ENCODE assay signal across 1 cellular context in the genomic region with DNA sequence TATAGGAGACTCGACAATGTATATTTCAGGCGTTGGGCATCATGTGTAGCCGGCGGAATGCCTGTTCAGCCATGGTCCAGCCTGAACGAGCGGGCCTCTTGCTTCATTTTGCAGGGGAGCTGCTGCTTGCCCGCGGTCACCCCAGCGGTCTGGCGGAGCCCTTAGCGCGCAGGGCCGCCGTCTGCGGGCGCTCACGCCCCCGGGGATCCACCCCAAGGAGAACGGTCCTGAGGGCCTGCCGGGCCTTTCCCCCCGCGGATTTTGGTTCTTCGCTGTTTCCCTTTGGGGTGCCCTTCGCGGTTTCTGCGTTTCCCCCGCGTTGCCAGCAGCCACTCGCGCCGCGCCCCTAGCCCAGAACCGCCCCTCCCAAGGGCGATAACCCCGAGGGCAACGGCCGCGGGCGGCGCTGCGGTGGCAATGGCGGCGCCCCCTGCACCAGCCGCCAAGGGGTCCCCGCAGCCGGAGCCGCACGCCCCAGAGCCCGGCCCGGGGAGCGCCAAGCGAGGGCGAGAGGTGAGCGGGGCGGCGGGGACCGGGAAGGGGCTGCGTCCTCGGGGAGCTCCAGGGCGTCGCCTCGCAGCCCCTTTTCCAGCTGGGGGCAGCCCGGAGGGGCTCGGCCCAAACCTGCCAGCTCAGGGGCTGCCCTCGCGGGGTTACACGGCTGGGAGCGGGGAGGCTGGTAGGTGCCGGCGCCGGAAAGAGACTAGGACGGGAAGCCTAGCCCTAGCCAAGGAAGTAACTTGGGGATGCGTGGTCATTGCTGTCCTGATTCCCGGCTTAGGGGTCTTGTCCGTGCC.
TF ChIP-seq lines count a peak whose summit lies in the region.

Gene MFSD2B (plus strand): TSS at position 406 of the 797 bp plus-strand sequence. CDS start 12 bp downstream, at position 418.

TF ChIP-seq in K562, 482 proteins besides CTCF, POLR2A, EP300 and RAD21 (continued from another document and continues in another):
- TF ChIP-seq, protein P1, sequence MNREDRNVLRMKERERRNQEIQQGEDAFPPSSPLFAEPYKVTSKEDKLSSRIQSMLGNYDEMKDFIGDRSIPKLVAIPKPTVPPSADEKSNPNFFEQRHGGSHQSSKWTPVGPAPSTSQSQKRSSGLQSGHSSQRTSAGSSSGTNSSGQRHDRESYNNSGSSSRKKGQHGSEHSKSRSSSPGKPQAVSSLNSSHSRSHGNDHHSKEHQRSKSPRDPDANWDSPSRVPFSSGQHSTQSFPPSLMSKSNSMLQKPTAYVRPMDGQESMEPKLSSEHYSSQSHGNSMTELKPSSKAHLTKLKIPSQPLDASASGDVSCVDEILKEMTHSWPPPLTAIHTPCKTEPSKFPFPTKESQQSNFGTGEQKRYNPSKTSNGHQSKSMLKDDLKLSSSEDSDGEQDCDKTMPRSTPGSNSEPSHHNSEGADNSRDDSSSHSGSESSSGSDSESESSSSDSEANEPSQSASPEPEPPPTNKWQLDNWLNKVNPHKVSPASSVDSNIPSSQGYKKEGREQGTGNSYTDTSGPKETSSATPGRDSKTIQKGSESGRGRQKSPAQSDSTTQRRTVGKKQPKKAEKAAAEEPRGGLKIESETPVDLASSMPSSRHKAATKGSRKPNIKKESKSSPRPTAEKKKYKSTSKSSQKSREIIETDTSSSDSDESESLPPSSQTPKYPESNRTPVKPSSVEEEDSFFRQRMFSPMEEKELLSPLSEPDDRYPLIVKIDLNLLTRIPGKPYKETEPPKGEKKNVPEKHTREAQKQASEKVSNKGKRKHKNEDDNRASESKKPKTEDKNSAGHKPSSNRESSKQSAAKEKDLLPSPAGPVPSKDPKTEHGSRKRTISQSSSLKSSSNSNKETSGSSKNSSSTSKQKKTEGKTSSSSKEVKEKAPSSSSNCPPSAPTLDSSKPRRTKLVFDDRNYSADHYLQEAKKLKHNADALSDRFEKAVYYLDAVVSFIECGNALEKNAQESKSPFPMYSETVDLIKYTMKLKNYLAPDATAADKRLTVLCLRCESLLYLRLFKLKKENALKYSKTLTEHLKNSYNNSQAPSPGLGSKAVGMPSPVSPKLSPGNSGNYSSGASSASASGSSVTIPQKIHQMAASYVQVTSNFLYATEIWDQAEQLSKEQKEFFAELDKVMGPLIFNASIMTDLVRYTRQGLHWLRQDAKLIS (CRISPR knock-in tag; IDR thresholded peaks at IDR 0.05), result peak; percentile 66; the same call in 1 of the 2 replicates
- TF ChIP-seq FOXM1 (IDR thresholded peaks at IDR 0.05; ENCODE audit: low read depth), result no peak
- TF ChIP-seq FOXM1 (CRISPR knock-in tag; IDR thresholded peaks at IDR 0.05; ENCODE audit: low read depth), result 0 out of 2 replicates have a peak, but pooled peaks have one; percentile 40
- TF ChIP-seq EP400 (IDR thresholded peaks at IDR 0.05), result 0 out of 2 replicates have a peak, but pooled peaks have one; percentile 2
- TF ChIP-seq GMEB1 (CRISPR knock-in tag; IDR thresholded peaks at IDR 0.05), result no peak
- TF ChIP-seq CREB1 (IDR thresholded peaks at IDR 0.05), result no peak
- TF ChIP-seq CREB1 (CRISPR knock-in tag; IDR thresholded peaks at IDR 0.05), result 0 out of 2 replicates have a peak, but pooled peaks have one; percentile 34
- peak; percentile 6; the same call in 1 of the 2 replicates for TF ChIP-seq ZNF766 (CRISPR knock-in tag; conservative IDR thresholded peaks at IDR 0.05)
- TF ChIP-seq, protein P2, sequence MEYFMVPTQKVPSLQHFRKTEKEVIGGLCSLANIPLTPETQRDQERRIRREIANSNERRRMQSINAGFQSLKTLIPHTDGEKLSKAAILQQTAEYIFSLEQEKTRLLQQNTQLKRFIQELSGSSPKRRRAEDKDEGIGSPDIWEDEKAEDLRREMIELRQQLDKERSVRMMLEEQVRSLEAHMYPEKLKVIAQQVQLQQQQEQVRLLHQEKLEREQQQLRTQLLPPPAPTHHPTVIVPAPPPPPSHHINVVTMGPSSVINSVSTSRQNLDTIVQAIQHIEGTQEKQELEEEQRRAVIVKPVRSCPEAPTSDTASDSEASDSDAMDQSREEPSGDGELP (CRISPR knock-in tag; IDR thresholded peaks at IDR 0.05; ENCODE audit: borderline replicate concordance), result peak; percentile 36; the same call in 1 of the 2 replicates
- peak; percentile 65 for TF ChIP-seq RBBP5 (IDR thresholded peaks at IDR 0.05; ENCODE audit: borderline replicate concordance, insufficient read depth, low read length, poor library complexity, severe bottlenecking)
- 0 out of 2 replicates have a peak, but pooled peaks have one; percentile 26 for TF ChIP-seq ELF2 (CRISPR knock-in tag; IDR thresholded peaks at IDR 0.05)
- 0 out of 2 replicates have a peak, but pooled peaks have one; percentile 33 for TF ChIP-seq BACH1 (tag; IDR thresholded peaks at IDR 0.05)
- TF ChIP-seq ZSCAN32 (CRISPR knock-in tag; IDR thresholded peaks at IDR 0.05), result 0 out of 2 replicates have a peak, but pooled peaks have one; percentile 4
- TF ChIP-seq, protein P3, sequence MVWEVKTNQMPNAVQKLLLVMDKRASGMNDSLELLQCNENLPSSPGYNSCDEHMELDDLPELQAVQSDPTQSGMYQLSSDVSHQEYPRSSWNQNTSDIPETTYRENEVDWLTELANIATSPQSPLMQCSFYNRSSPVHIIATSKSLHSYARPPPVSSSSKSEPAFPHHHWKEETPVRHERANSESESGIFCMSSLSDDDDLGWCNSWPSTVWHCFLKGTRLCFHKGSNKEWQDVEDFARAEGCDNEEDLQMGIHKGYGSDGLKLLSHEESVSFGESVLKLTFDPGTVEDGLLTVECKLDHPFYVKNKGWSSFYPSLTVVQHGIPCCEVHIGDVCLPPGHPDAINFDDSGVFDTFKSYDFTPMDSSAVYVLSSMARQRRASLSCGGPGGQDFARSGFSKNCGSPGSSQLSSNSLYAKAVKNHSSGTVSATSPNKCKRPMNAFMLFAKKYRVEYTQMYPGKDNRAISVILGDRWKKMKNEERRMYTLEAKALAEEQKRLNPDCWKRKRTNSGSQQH (CRISPR knock-in tag; IDR thresholded peaks at IDR 0.05), result 0 out of 2 replicates have a peak, but pooled peaks have one; percentile 73
- TF ChIP-seq MYNN (IDR thresholded peaks at IDR 0.05), result 0 out of 2 replicates have a peak, but pooled peaks have one; percentile 24
- TF ChIP-seq MYNN (CRISPR knock-in tag; IDR thresholded peaks at IDR 0.05), result no peak
- TF ChIP-seq HDAC8 (tag; IDR thresholded peaks at IDR 0.05), result 0 out of 2 replicates have a peak, but pooled peaks have one; percentile 15
- no peak for TF ChIP-seq SRSF9 (IDR thresholded peaks at IDR 0.05; ENCODE audit: borderline replicate concordance, low read depth, low read length)
- peak; percentile 87; the same call in 1 of the 2 replicates for TF ChIP-seq KAT7 (CRISPR knock-in tag; IDR thresholded peaks at IDR 0.05; ENCODE audit: borderline replicate concordance)
- TF ChIP-seq, protein P4, sequence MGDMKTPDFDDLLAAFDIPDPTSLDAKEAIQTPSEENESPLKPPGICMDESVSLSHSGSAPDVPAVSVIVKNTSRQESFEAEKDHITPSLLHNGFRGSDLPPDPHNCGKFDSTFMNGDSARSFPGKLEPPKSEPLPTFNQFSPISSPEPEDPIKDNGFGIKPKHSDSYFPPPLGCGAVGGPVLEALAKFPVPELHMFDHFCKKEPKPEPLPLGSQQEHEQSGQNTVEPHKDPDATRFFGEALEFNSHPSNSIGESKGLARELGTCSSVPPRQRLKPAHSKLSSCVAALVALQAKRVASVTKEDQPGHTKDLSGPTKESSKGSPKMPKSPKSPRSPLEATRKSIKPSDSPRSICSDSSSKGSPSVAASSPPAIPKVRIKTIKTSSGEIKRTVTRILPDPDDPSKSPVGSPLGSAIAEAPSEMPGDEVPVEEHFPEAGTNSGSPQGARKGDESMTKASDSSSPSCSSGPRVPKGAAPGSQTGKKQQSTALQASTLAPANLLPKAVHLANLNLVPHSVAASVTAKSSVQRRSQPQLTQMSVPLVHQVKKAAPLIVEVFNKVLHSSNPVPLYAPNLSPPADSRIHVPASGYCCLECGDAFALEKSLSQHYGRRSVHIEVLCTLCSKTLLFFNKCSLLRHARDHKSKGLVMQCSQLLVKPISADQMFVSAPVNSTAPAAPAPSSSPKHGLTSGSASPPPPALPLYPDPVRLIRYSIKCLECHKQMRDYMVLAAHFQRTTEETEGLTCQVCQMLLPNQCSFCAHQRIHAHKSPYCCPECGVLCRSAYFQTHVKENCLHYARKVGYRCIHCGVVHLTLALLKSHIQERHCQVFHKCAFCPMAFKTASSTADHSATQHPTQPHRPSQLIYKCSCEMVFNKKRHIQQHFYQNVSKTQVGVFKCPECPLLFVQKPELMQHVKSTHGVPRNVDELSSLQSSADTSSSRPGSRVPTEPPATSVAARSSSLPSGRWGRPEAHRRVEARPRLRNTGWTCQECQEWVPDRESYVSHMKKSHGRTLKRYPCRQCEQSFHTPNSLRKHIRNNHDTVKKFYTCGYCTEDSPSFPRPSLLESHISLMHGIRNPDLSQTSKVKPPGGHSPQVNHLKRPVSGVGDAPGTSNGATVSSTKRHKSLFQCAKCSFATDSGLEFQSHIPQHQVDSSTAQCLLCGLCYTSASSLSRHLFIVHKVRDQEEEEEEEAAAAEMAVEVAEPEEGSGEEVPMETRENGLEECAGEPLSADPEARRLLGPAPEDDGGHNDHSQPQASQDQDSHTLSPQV (IDR thresholded peaks at IDR 0.05), result peak; percentile 89
- TF ChIP-seq IRF2 (CRISPR knock-in tag; IDR thresholded peaks at IDR 0.05), result no peak
- TF ChIP-seq ZNF217 (CRISPR knock-in tag; IDR thresholded peaks at IDR 0.05), result no peak
- TF ChIP-seq KDM4B (IDR thresholded peaks at IDR 0.05; ENCODE audit: borderline replicate concordance in 2 of 2, low read depth in 1 of 2), result 0 out of 4 replicates have a peak, but pooled peaks of 1 of the 2 experiments have one; percentile 20
- no peak for TF ChIP-seq ZNF124 (CRISPR knock-in tag; IDR thresholded peaks at IDR 0.05)
- TF ChIP-seq, protein P5, sequence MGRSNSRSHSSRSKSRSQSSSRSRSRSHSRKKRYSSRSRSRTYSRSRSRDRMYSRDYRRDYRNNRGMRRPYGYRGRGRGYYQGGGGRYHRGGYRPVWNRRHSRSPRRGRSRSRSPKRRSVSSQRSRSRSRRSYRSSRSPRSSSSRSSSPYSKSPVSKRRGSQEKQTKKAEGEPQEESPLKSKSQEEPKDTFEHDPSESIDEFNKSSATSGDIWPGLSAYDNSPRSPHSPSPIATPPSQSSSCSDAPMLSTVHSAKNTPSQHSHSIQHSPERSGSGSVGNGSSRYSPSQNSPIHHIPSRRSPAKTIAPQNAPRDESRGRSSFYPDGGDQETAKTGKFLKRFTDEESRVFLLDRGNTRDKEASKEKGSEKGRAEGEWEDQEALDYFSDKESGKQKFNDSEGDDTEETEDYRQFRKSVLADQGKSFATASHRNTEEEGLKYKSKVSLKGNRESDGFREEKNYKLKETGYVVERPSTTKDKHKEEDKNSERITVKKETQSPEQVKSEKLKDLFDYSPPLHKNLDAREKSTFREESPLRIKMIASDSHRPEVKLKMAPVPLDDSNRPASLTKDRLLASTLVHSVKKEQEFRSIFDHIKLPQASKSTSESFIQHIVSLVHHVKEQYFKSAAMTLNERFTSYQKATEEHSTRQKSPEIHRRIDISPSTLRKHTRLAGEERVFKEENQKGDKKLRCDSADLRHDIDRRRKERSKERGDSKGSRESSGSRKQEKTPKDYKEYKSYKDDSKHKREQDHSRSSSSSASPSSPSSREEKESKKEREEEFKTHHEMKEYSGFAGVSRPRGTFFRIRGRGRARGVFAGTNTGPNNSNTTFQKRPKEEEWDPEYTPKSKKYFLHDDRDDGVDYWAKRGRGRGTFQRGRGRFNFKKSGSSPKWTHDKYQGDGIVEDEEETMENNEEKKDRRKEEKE (IDR thresholded peaks at IDR 0.05; ENCODE audit: borderline replicate concordance in 1 of 2, control insufficient read depth in 1 of 2, low read depth in 2 of 2, low read length in 1 of 2), result no peak
- TF ChIP-seq LCOR (CRISPR knock-in tag; IDR thresholded peaks at IDR 0.05), result peak; percentile 70; the same call in 1 of the 2 replicates
- no peak for TF ChIP-seq IFI16 (CRISPR knock-in tag; IDR thresholded peaks at IDR 0.05)
- TF ChIP-seq C11orf30 (IDR thresholded peaks at IDR 0.05; ENCODE audit: low read depth), result no peak
- TF ChIP-seq POLR2G (IDR thresholded peaks at IDR 0.05; ENCODE audit: low read depth, low read length), result peak; percentile 82
- TF ChIP-seq TRIM24 (IDR thresholded peaks at IDR 0.05), result 0 out of 4 replicates have a peak, but pooled peaks of 1 of the 2 experiments have one; percentile 4
- TF ChIP-seq, protein P6, sequence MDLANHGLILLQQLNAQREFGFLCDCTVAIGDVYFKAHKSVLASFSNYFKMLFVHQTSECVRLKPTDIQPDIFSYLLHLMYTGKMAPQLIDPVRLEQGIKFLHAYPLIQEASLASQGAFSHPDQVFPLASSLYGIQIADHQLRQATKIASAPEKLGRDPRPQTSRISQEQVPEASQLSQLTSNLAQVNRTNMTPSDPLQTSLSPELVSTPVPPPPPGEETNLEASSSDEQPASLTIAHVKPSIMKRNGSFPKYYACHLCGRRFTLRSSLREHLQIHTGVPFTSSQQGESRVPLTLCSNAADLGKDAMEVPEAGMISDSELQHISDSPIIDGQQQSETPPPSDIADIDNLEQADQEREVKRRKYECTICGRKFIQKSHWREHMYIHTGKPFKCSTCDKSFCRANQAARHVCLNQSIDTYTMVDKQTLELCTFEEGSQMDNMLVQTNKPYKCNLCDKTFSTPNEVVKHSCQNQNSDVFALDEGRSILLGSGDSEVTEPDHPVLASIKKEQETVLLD (IDR thresholded peaks at IDR 0.05), result no peak
- peak; percentile 69 for TF ChIP-seq ZBTB17 (CRISPR knock-in tag; IDR thresholded peaks at IDR 0.05)
- no peak for TF ChIP-seq ZNF431 (CRISPR knock-in tag; IDR thresholded peaks at IDR 0.05)
- TF ChIP-seq SRSF3 (IDR thresholded peaks at IDR 0.05; ENCODE audit: insufficient read depth, low read length), result 0 out of 2 replicates have a peak, but pooled peaks have one; percentile 28
- TF ChIP-seq CBFB (CRISPR knock-in tag; IDR thresholded peaks at IDR 0.05), result 0 out of 2 replicates have a peak, but pooled peaks have one; percentile 67
- peak; percentile 52 for TF ChIP-seq TBP (optimal IDR thresholded peaks at IDR 0.05; ENCODE audit: low read depth, low read length)
- peak; percentile 89 for TF ChIP-seq HNRNPL (IDR thresholded peaks at IDR 0.05; ENCODE audit: low read depth, low read length)
